ENCODE assay signal across 24 cellular contexts in the genomic region with DNA sequence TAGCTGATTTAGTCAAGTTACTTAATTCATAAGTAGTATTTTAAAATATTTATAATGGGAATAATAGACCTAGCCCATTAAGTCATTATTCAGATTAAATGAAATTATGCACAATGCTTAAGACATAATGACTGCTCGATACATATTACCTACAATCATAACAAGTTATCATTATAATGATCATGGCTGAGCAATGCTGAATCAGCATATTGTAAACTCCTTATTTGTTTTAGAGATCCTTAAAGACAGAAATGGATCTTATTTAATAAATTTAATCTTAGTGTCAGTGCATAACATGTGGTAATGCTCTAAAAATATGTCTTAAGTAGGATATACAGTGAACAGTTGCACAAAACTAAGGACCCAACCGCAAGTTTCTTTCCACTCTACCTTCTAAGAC.
A peak's percentile ranks its signal among the peaks of the same experiment; 100 is the strongest.
DNase-seq lines count a peak whose midpoint lies in the region; ATAC-seq, FAIRE-seq and TF ChIP-seq lines count a peak whose summit lies in the region.
"Had no signal": no experiment of that assay in that cellular context is flagged by ENCODE, and none has a peak within 500 bp of the region (broad histone marks: within the 10 kb centered on the region; RNA-seq: fewer than 3 reads in every experiment).

No MANE protein-coding gene starts in this region.

- no peaks in the 10 kb centered on the region for H4K20me1 ChIP-seq in HepG2 (ENCODE audit: insufficient read depth, low read length)
- H4K20me1 ChIP-seq in K562 (replicated peaks; ENCODE audit: control insufficient read depth, insufficient read depth, low read length) = no peaks in the 10 kb centered on the region
- H4K20me1 ChIP-seq: BLaER1 had no signal

- POLR2A ChIA-PET in HepG2 (lab: Yijun Ruan, JAX) = no interaction called here
- POLR2A ChIA-PET in K562 (lab: Yijun Ruan, JAX) = no interaction called here

- FAIRE-seq in HepG2 (lab: Jason Lieb, UNC) (no peak), K562 (lab: Jason Lieb, UNC) (no peak)
- FAIRE-seq: GM12878, GM12892, GM18507 had no signal

- H3K79me2 ChIP-seq in HepG2 (ENCODE audit: insufficient read depth, low read length) (no peaks in the 10 kb centered on the region), K562 (ENCODE audit: control insufficient read depth, insufficient read depth, low read length) (no peaks in the 10 kb centered on the region)

- TF ChIP-seq EP300 in HepG2 (IDR thresholded peaks at IDR 0.05; ENCODE audit: low read depth in 2 of 2, low read length in 2 of 2) = no peak
- TF ChIP-seq EP300 in HepG2 (CRISPR knock-in tag; IDR thresholded peaks at IDR 0.05; ENCODE audit: borderline replicate concordance) = no peak
- TF ChIP-seq EP300 in K562 (IDR thresholded peaks at IDR 0.05; ENCODE audit: low read length) = no peak

- H2AFZ ChIP-seq in HepG2 (ENCODE audit: low read length) (no peak overlapping the region), K562 (ENCODE audit: low read depth, low read length) (no peak overlapping the region)

- peaks cover 13% of the 10 kb centered on the region; the same call in 1 of the 2 replicates for H3K4me1 ChIP-seq in HepG2 (ENCODE audit: insufficient read depth, low read length)
- H3K4me1 ChIP-seq in right lobe of liver = no peaks in the 10 kb centered on the region
- no peaks in the 10 kb centered on the region for H3K4me1 ChIP-seq in K562 (replicated peaks in 1 of 2; ENCODE audit: control insufficient read depth in 2 of 2, insufficient read depth in 2 of 2, low read length in 2 of 2)
- H3K4me1 ChIP-seq: BE2C, BLaER1 had no signal

- intact Hi-C loops in HepG2 (cut with micrococcal nuclease; ENCODE audit: unreplicated experiment) = no loop called here
- intact Hi-C loops in right lobe of liver (cut with DNase I) = no loop called here
- intact Hi-C loops in K562 (cut with micrococcal nuclease) = no loop called here

- H3K4me2 ChIP-seq in HepG2 (ENCODE audit: low read depth, low read length) = no peak overlapping the region
- no peak overlapping the region for H3K4me2 ChIP-seq in K562 (ENCODE audit: insufficient read depth, low read length)
- H3K4me2 ChIP-seq: BLaER1 had no signal

- 43% methylated on average over 2 of the region's 2 CpGs for WGBS in HepG2 (ENCODE audit: low lambda C conversion rate)
- 86% methylated on average over 2 of the region's 2 CpGs for WGBS in right lobe of liver (ENCODE audit: insufficient coverage, low coverage, low lambda C conversion rate, missing lambda C conversion rate)
- WGBS in K562 (ENCODE audit: insufficient coverage, low coverage, missing lambda C conversion rate) = 0% methylated on average over 2 of the region's 2 CpGs

- in situ Hi-C loops in HepG2 (cut with HindIII; ENCODE audit: extremely low pct_ligation_motif_present, low pct_unique_long_range_greater_than_20kb) (no loop called here), K562 (cut with MboI) (no loop called here)

- no peak for TF ChIP-seq CTCF in HepG2 (CRISPR knock-in tag; IDR thresholded peaks at IDR 0.05)
- no peak for TF ChIP-seq CTCF in right lobe of liver (IDR thresholded peaks at IDR 0.05)
- no peak for TF ChIP-seq CTCF in K562 (IDR thresholded peaks at IDR 0.05 in 2 of 3, conservative IDR thresholded peaks at IDR 0.05 in 1 of 3; ENCODE audit: insufficient read depth in 2 of 3, low read depth in 1 of 3, low read length in 3 of 3)

- TF ChIP-seq RAD21 in HepG2 (CRISPR knock-in tag; IDR thresholded peaks at IDR 0.05) (no peak), K562 (CRISPR knock-in tag; conservative IDR thresholded peaks at IDR 0.05 in 1 of 2, IDR thresholded peaks at IDR 0.05 in 1 of 2) (no peak)

- no peaks in the 10 kb centered on the region for H3K27me3 ChIP-seq in HepG2 (ENCODE audit: control insufficient read depth in 1 of 2, insufficient read depth in 2 of 2, low read length in 2 of 2)
- no peaks in the 10 kb centered on the region for H3K27me3 ChIP-seq in right lobe of liver
- H3K27me3 ChIP-seq in K562 (ENCODE audit: control insufficient read depth in 2 of 2, insufficient read depth in 2 of 2, low read length in 2 of 2) = no peaks in the 10 kb centered on the region
- H3K27me3 ChIP-seq: BE2C, BLaER1 had no signal

- H3K4me3 ChIP-seq in HepG2 (replicated peaks in 1 of 3; ENCODE audit: insufficient read depth in 1 of 3, low read depth in 2 of 3, low read length in 3 of 3) = no peak overlapping the region
- H3K4me3 ChIP-seq in right lobe of liver = no peak overlapping the region
- H3K4me3 ChIP-seq in K562 = no peak overlapping the region
- H3K4me3 ChIP-seq: BLaER1, GM12878 had no signal

- CTCF ChIA-PET in HepG2 (lab: Yijun Ruan, JAX; ENCODE audit: low intra/inter-chr PET ratio, low total read pairs) (no interaction called here), K562 (lab: Yijun Ruan, JAX; ENCODE audit: low intra/inter-chr PET ratio) (no interaction called here)

- DNase-seq in HepG2 (ENCODE audit: low spot score) (no peak), right lobe of liver (no peak), K562 (ENCODE audit: extremely low read depth in 1 of 4, low spot score in 3 of 4) (no peak), NCI-H2171 (lab: John Stamatoyannopoulos, UW) (no peak), NCI-H2227 treated with DMSO at 0.1 percent for 48 hours (lab: John Stamatoyannopoulos, UW) (no peak)
- DNase-seq: ACHN; BE2C; C1 segment of cervical spinal cord; CD4-positive, alpha-beta memory T cell; CD4-positive, CD25-positive, alpha-beta regulatory T cell; CD8-positive, alpha-beta memory T cell; COR-L47; DMS 273 treated with DMSO at 0.1 percent for 48 hours; DMS153; DMS53; DMS79; DND-41; EL; GDM1 had no signal

- H3K27ac ChIP-seq in HepG2 (ENCODE audit: extremely low read length, insufficient read depth, low read length) (no peak overlapping the region), right lobe of liver (no peak overlapping the region), K562 (ENCODE audit: extremely low read depth, low read depth, low read length) (no peak overlapping the region)
- H3K27ac ChIP-seq: 22Rv1, BLaER1 had no signal

- H3K9me3 ChIP-seq in HepG2 (ENCODE audit: low read length) = no peaks in the 10 kb centered on the region
- H3K9me3 ChIP-seq in right lobe of liver = no peaks in the 10 kb centered on the region
- H3K9me3 ChIP-seq in K562 (replicated peaks; ENCODE audit: control insufficient read depth, insufficient read depth, low read depth, low read length) = no peaks in the 10 kb centered on the region
- H3K9me3 ChIP-seq: BE2C, BLaER1 had no signal

- no peaks in the 10 kb centered on the region for H3K36me3 ChIP-seq in HepG2 (replicated peaks in 1 of 2; ENCODE audit: control insufficient read depth in 1 of 2, insufficient read depth in 2 of 2, low read length in 2 of 2)
- H3K36me3 ChIP-seq in right lobe of liver = no peaks in the 10 kb centered on the region
- H3K36me3 ChIP-seq in K562 (ENCODE audit: control insufficient read depth, insufficient read depth, low read length) = no peaks in the 10 kb centered on the region
- H3K36me3 ChIP-seq: BE2C, BLaER1 had no signal

- TF ChIP-seq POLR2A in HepG2 (IDR thresholded peaks at IDR 0.05; ENCODE audit: insufficient read depth in 1 of 2, low read depth in 2 of 2, low read length in 2 of 2) = no peak
- TF ChIP-seq POLR2A in right lobe of liver (IDR thresholded peaks at IDR 0.05) = no peak
- TF ChIP-seq POLR2A in K562 (conservative IDR thresholded peaks at IDR 0.05) = no peak

- H3K9me1 ChIP-seq in K562 (ENCODE audit: control insufficient read depth, insufficient read depth, low read length) = no peaks in the 10 kb centered on the region

- no peak for ATAC-seq in HepG2
- ATAC-seq in right lobe of liver = no peak
- ATAC-seq in K562 = no peak
- ATAC-seq: GM12878 had no signal

- H3K9ac ChIP-seq in HepG2 (ENCODE audit: insufficient read depth, low read depth, low read length) (no peak overlapping the region), K562 (ENCODE audit: insufficient read depth in 1 of 2, low read depth in 2 of 2, low read length in 2 of 2) (no peak overlapping the region)
- H3K9ac ChIP-seq: BLaER1 had no signal

- BruUV-seq in HepG2 (replicated peaks; lab: Mats Ljungman, UMichigan) (no TSS peak), K562 (replicated peaks; lab: Mats Ljungman, UMichigan) (no TSS peak)

TF ChIP-seq in HepG2, 621 proteins besides CTCF, POLR2A, EP300 and RAD21 (continues in another document):
- peak; percentile 95 to 99 for TF ChIP-seq MAFK (conservative IDR thresholded peaks at IDR 0.05 in 1 of 2, IDR thresholded peaks at IDR 0.05 in 1 of 2; ENCODE audit: low read length in 2 of 2)
- TF ChIP-seq ZNF30 (CRISPR knock-in tag; IDR thresholded peaks at IDR 0.05) = no peak
- TF ChIP-seq MAFF (IDR thresholded peaks at IDR 0.05; ENCODE audit: low read depth, low read length) = peak; percentile 98

TF ChIP-seq in K562, 482 proteins besides CTCF, POLR2A, EP300 and RAD21 (continues in another document):
- no peak for TF ChIP-seq SP1 (CRISPR knock-in tag; IDR thresholded peaks at IDR 0.05)
- TF ChIP-seq, protein P1, sequence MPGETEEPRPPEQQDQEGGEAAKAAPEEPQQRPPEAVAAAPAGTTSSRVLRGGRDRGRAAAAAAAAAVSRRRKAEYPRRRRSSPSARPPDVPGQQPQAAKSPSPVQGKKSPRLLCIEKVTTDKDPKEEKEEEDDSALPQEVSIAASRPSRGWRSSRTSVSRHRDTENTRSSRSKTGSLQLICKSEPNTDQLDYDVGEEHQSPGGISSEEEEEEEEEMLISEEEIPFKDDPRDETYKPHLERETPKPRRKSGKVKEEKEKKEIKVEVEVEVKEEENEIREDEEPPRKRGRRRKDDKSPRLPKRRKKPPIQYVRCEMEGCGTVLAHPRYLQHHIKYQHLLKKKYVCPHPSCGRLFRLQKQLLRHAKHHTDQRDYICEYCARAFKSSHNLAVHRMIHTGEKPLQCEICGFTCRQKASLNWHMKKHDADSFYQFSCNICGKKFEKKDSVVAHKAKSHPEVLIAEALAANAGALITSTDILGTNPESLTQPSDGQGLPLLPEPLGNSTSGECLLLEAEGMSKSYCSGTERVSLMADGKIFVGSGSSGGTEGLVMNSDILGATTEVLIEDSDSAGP (CRISPR knock-in tag; IDR thresholded peaks at IDR 0.05) = no peak
- TF ChIP-seq ZC3H11A (IDR thresholded peaks at IDR 0.05; ENCODE audit: low read depth, low read length) = no peak
- TF ChIP-seq TCFL5 (CRISPR knock-in tag; conservative IDR thresholded peaks at IDR 0.05) = no peak
- TF ChIP-seq ZNF239 (CRISPR knock-in tag; IDR thresholded peaks at IDR 0.05) = no peak

Comparison
In these comparisons a context has a peak if more than half of its experiments do, and no peak if none do; other contexts are left out.
1. Of the 241 proteins assayed by ChIP-seq in both HepG2 and K562: peak only in HepG2: none; only in K562: MAFG; in both: MAFF and MAFK; in neither: 238.